In genomic region chr10:107814865-107815487, GRCh38 we compare ENCODE assay signal across 9 cellular contexts.
A peak's percentile ranks its signal among the peaks of the same experiment; 100 is the strongest.
DNase-seq lines count a peak whose midpoint lies in the region; ATAC-seq, FAIRE-seq and TF ChIP-seq lines count a peak whose summit lies in the region.
"Had no signal": no experiment of that assay in that cellular context is flagged by ENCODE, and none has a peak within 500 bp of the region (broad histone marks: within the 10 kb centered on the region; RNA-seq: fewer than 3 reads in every experiment).

No MANE protein-coding gene starts in this region.

- in situ Hi-C loops in K562 (cut with MboI), result no loop called here

- H3K36me3 ChIP-seq in K562 (ENCODE audit: control insufficient read depth, insufficient read depth, low read length), result no peaks in the 10 kb centered on the region
- H3K36me3 ChIP-seq in keratinocyte (ENCODE audit: control insufficient read depth in 2 of 2, extremely low read depth in 1 of 2, insufficient read depth in 2 of 2, low read length in 2 of 2), result no peaks in the 10 kb centered on the region

- H3K27me3 Mint-ChIP-seq in activated T-cell treated with anti-CD3 and anti-CD28 coated beads, Interleukin-2, amount 50 U/mL, for 4 hours (ENCODE audit: low read depth), result no peaks in the 10 kb centered on the region

- no peaks in the 10 kb centered on the region for H3K36me3 Mint-ChIP-seq in activated T-cell treated with anti-CD3 and anti-CD28 coated beads, Interleukin-2, amount 50 U/mL, for 4 hours (ENCODE audit: insufficient read depth)

- H4K20me1 ChIP-seq in K562 (replicated peaks; ENCODE audit: control insufficient read depth, insufficient read depth, low read length) (no peaks in the 10 kb centered on the region), keratinocyte (ENCODE audit: control insufficient read depth, extremely low read depth, insufficient read depth, low read length) (no peaks in the 10 kb centered on the region)

- 1% methylated on average over 6 of the region's 6 CpGs for WGBS in K562 (ENCODE audit: insufficient coverage, low coverage, missing lambda C conversion rate)

- CTCF ChIA-PET in K562 (lab: Yijun Ruan, JAX; ENCODE audit: low intra/inter-chr PET ratio), result interaction anchor here (0.6 kb wide), 1 partner anchor 1110 kb away, joined by 4 read pairs; no protein-coding TSS in a partner anchor

- H2AFZ ChIP-seq in K562 (ENCODE audit: low read depth, low read length) (no peak overlapping the region), keratinocyte (ENCODE audit: control insufficient read depth, low read length) (no peak overlapping the region)

- peak; percentile 10 to 19; a peak in 1 of 4 replicates for TF ChIP-seq RAD21 in K562 (CRISPR knock-in tag; conservative IDR thresholded peaks at IDR 0.05 in 1 of 2, IDR thresholded peaks at IDR 0.05 in 1 of 2)

- no peaks in the 10 kb centered on the region for H3K4me1 Mint-ChIP-seq in activated T-cell treated with anti-CD3 and anti-CD28 coated beads, Interleukin-2, amount 50 U/mL, for 4 hours (ENCODE audit: low read depth)

- H3K9me3 Mint-ChIP-seq in activated T-cell treated with anti-CD3 and anti-CD28 coated beads, Interleukin-2, amount 50 U/mL, for 4 hours, result peaks cover 29% of the 10 kb centered on the region

- H3K9ac ChIP-seq in K562 (ENCODE audit: insufficient read depth in 1 of 2, low read depth in 2 of 2, low read length in 2 of 2) (no peak overlapping the region), keratinocyte (ENCODE audit: control insufficient read depth, extremely low read depth, insufficient read depth, low read length) (no peak overlapping the region)

- TF ChIP-seq POLR2A in K562 (conservative IDR thresholded peaks at IDR 0.05), result no peak

- H3K4me3 Mint-ChIP-seq in activated T-cell treated with anti-CD3 and anti-CD28 coated beads, Interleukin-2, amount 50 U/mL, for 4 hours, result no peak overlapping the region
- H3K4me3 Mint-ChIP-seq: T-helper 1 cell treated with Interleukin-12 subunit alpha and Interleukin-12 subunit beta and Interleukin-4 antibody, amounts not matched to agents 30 μg/mL and 1 μg/mL, for 36 hours had no signal

- H3K9me1 ChIP-seq in K562 (ENCODE audit: control insufficient read depth, insufficient read depth, low read length) (no peaks in the 10 kb centered on the region), keratinocyte (ENCODE audit: control insufficient read depth, extremely low read depth, insufficient read depth, low read length) (no peaks in the 10 kb centered on the region)

- peak; percentile 81 for ATAC-seq in GM21360 (IDR thresholded peaks at IDR 0.05; ENCODE audit: unreplicated experiment)
- ATAC-seq in K562, result no peak
- no peak for ATAC-seq in activated T-cell treated with anti-CD3 and anti-CD28 coated beads, Interleukin-2, amount 50 U/mL, for 4 hours

- no peaks in the 10 kb centered on the region for H3K27me3 ChIP-seq in K562 (ENCODE audit: control insufficient read depth in 2 of 2, insufficient read depth in 2 of 2, low read length in 2 of 2)
- no peaks in the 10 kb centered on the region for H3K27me3 ChIP-seq in keratinocyte (ENCODE audit: control insufficient read depth, extremely low read depth, insufficient read depth, low read length)

- H3K79me2 ChIP-seq in K562 (ENCODE audit: control insufficient read depth, insufficient read depth, low read length), result no peaks in the 10 kb centered on the region
- H3K79me2 ChIP-seq in keratinocyte (ENCODE audit: control insufficient read depth, insufficient read depth, low read length), result no peaks in the 10 kb centered on the region

- no peak for TF ChIP-seq EP300 in K562 (IDR thresholded peaks at IDR 0.05; ENCODE audit: low read length)

- DNase-seq in DMS114 treated with DMSO at 0.1 percent for 48 hours (lab: John Stamatoyannopoulos, UW; ENCODE audit: unreplicated experiment) (peak; percentile 24), NCI-H2029 (lab: John Stamatoyannopoulos, UW) (peak; percentile 33), K562 (ENCODE audit: extremely low read depth in 1 of 4, low spot score in 3 of 4) (peak in 1 of 4 experiments; percentile 1), keratinocyte (ENCODE audit: low read depth, low spot score) (no peak), urothelium cell line (ENCODE audit: low spot score) (peak; percentile 44)
- no peak for DNase-seq in stimulated activated CD4-positive, alpha-beta T cell treated with anti-CD3 and anti-CD28 coated beads, Interleukin-4, amount 100 ng/mL, for 24 hours
- DNase-seq in activated T-cell treated with anti-CD3 and anti-CD28 coated beads, Interleukin-2, amount 50 U/mL, for 4 hours, result no peak

- TF ChIP-seq CTCF in K562 (IDR thresholded peaks at IDR 0.05 in 2 of 3, conservative IDR thresholded peaks at IDR 0.05 in 1 of 3; ENCODE audit: insufficient read depth in 2 of 3, low read depth in 1 of 3, low read length in 3 of 3), result 0 out of 6 replicates have a peak, but pooled peaks of 2 of the 3 experiments have one; percentile 11 to 13
- peak; percentile 18 to 56 (median 51) for TF ChIP-seq CTCF in keratinocyte (optimal IDR thresholded peaks at IDR 0.05 in 1 of 3, IDR thresholded peaks at IDR 0.05 in 1 of 3, conservative IDR thresholded peaks at IDR 0.05 in 1 of 3; ENCODE audit: extremely low read depth in 1 of 3, insufficient read depth in 2 of 3, low read length in 3 of 3)

- intact Hi-C loops in K562 (cut with micrococcal nuclease), result no loop called here

- H3K27ac ChIP-seq in K562 (ENCODE audit: extremely low read depth, low read depth, low read length) (no peak overlapping the region), keratinocyte (ENCODE audit: control insufficient read depth, insufficient read depth, low read length) (no peak overlapping the region)

- H3K4me3 ChIP-seq in K562, result no peak overlapping the region
- H3K4me3 ChIP-seq in keratinocyte (ENCODE audit: control insufficient read depth in 2 of 3, extremely low read depth in 1 of 3, insufficient read depth in 2 of 3, low read depth in 1 of 3, low read length in 3 of 3), result no peak overlapping the region

- H3K9me3 ChIP-seq in K562 (replicated peaks; ENCODE audit: control insufficient read depth, insufficient read depth, low read depth, low read length) (no peaks in the 10 kb centered on the region), keratinocyte (ENCODE audit: control insufficient read depth, low read depth, low read length) (no peaks in the 10 kb centered on the region)

- BruUV-seq in K562 (replicated peaks; lab: Mats Ljungman, UMichigan), result no TSS peak

- H3K4me2 ChIP-seq in K562 (ENCODE audit: insufficient read depth, low read length) (no peak overlapping the region), keratinocyte (ENCODE audit: control insufficient read depth, extremely low read depth, insufficient read depth, low read depth, low read length) (no peak overlapping the region)

- FAIRE-seq in K562 (lab: Jason Lieb, UNC) (no peak), keratinocyte (lab: Jason Lieb, UNC) (no peak), urothelium cell line (lab: Jason Lieb, UNC) (peak; percentile 46)

- POLR2A ChIA-PET in K562 (lab: Yijun Ruan, JAX), result no interaction called here

- dilution Hi-C loops in keratinocyte (cut with MboI; ENCODE audit: extremely low pct_ligation_motif_present, low sequenced_read_pairs), result no loop called here

- H3K4me1 ChIP-seq in K562 (replicated peaks in 1 of 2; ENCODE audit: control insufficient read depth in 2 of 2, insufficient read depth in 2 of 2, low read length in 2 of 2), result no peaks in the 10 kb centered on the region
- H3K4me1 ChIP-seq in keratinocyte (ENCODE audit: control insufficient read depth, extremely low read depth, insufficient read depth, low read length), result no peaks in the 10 kb centered on the region

TF ChIP-seq in K562, 482 proteins besides CTCF, POLR2A, EP300 and RAD21 (continues in another document):
- TF ChIP-seq FOXA3 (CRISPR knock-in tag; conservative IDR thresholded peaks at IDR 0.05 in 1 of 2, IDR thresholded peaks at IDR 0.05 in 1 of 2) (no peak), TBL1XR1 (IDR thresholded peaks at IDR 0.05; ENCODE audit: low read length in 2 of 2) (no peak), ZBTB49 (CRISPR knock-in tag; IDR thresholded peaks at IDR 0.05; ENCODE audit: borderline replicate concordance) (no peak), ELF4 (CRISPR knock-in tag; IDR thresholded peaks at IDR 0.05) (no peak), VEZF1 (CRISPR knock-in tag; IDR thresholded peaks at IDR 0.05) (no peak), TAL1 (IDR thresholded peaks at IDR 0.05) (no peak), LEF1 (IDR thresholded peaks at IDR 0.05) (no peak), FOXJ2 (tag; IDR thresholded peaks at IDR 0.05) (no peak)

Comparison
In these comparisons a context has a peak if more than half of its experiments do, and no peak if none do; other contexts are left out.
1. DNase-seq: peak in DMS114 treated with DMSO at 0.1 percent for 48 hours (single experiment), NCI-H2029 (single experiment) and urothelium cell line (single experiment); none in keratinocyte (single experiment), stimulated activated CD4-positive, alpha-beta T cell treated with anti-CD3 and anti-CD28 coated beads, Interleukin-4, amount 100 ng/mL, for 24 hours (single experiment) and activated T-cell treated with anti-CD3 and anti-CD28 coated beads, Interleukin-2, amount 50 U/mL, for 4 hours (single experiment).